8 cellular contexts compared by ENCODE assay signal in genomic region chr2:200713003-200713703, GRCh38.
DNase-seq lines count a peak whose midpoint lies in the region; ATAC-seq lines count a peak whose summit lies in the region.

No MANE protein-coding gene starts in this region.

- DNase-seq in NCI-H1930 (lab: John Stamatoyannopoulos, UW): peak; percentile 20 to 28
- DNase-seq in T-helper 9 cell: peak; percentile 87
- DNase-seq in astrocyte of the hippocampus (ENCODE audit: low read depth, low spot score): peak; percentile 95
- peak; percentile 78 to 95 for DNase-seq in hippocampal formation (lab: John Stamatoyannopoulos, UW)
- peak; percentile 95 for DNase-seq in renal cortical epithelial cell (ENCODE audit: low read depth)

- ATAC-seq in GM18502 (IDR thresholded peaks at IDR 0.05; ENCODE audit: poor library complexity, unreplicated experiment) (peak; percentile 100), HG02970 (IDR thresholded peaks at IDR 0.05; ENCODE audit: low FRiP score, unreplicated experiment) (peak; percentile 98), GM18519 (IDR thresholded peaks at IDR 0.05; ENCODE audit: low FRiP score, unreplicated experiment) (no peak)

Comparison
In these comparisons a context has a peak if more than half of its experiments do, and no peak if none do; other contexts are left out.
1. DNase-seq: peak in every context shown above with its lines; median percentile 95 in astrocyte of the hippocampus; 95 in renal cortical epithelial cell; 87 in T-helper 9 cell; 86 in hippocampal formation; 24 in NCI-H1930.